ENCODE assay signal across 9 cellular contexts in genomic region chr4:113574636-113575103, GRCh38.
DNase-seq lines count a peak whose midpoint lies in the region; ATAC-seq and TF ChIP-seq lines count a peak whose summit lies in the region.
"Had no signal": no experiment of that assay in that cellular context is flagged by ENCODE, and none has a peak within 500 bp of the region (broad histone marks: within the 10 kb centered on the region; RNA-seq: fewer than 3 reads in every experiment).

No MANE protein-coding gene starts in this region.

- no peaks in the 10 kb centered on the region for H3K9me3 ChIP-seq in right cardiac atrium (ENCODE audit: control insufficient read depth, low read length)
- H3K9me3 ChIP-seq in spleen: peaks cover 0 to 8% (median 0%) of the 10 kb centered on the region in 8 donors

- 26% methylated on average over 1 of the region's 1 CpG for whole genome bisulfite sequencing in right cardiac atrium
- 38 to 69% (median 56%) methylated on average over 1 of the region's 1 CpG for WGBS in spleen, 5 donors

- peaks cover 26% of the 10 kb centered on the region for H3K4me1 Mint-ChIP-seq in activated T-helper 17 cell treated with anti-CD3 and anti-CD28 coated beads, Interleukin-2, amount 50 U/mL, for 72 hours
- peaks cover 17% of the 10 kb centered on the region for H3K4me1 Mint-ChIP-seq in nephron progenitor cell
- peaks cover 48% of the 10 kb centered on the region for H3K4me1 Mint-ChIP-seq in activated CD4-positive, alpha-beta memory T cell treated with anti-CD3 and anti-CD28 coated beads for 36 hours (ENCODE audit: low read depth)

- H3K4me1 ChIP-seq in right cardiac atrium (ENCODE audit: control insufficient read depth, insufficient read depth, low read length) (peaks cover 4% of the 10 kb centered on the region), spleen (peaks cover 3 to 72% (median 22%) of the 10 kb centered on the region in 6 donors)

- POLR2A ChIA-PET in activated CD4-positive, alpha-beta memory T cell treated with anti-CD3 and anti-CD28 coated beads for 36 hours (lab: Charles Lee): no interaction called here

- no peak overlapping the region for H3K27ac Mint-ChIP-seq in activated T-helper 17 cell treated with anti-CD3 and anti-CD28 coated beads, Interleukin-2, amount 50 U/mL, for 72 hours
- no peak overlapping the region for H3K27ac Mint-ChIP-seq in nephron progenitor cell
- no peak overlapping the region for H3K27ac Mint-ChIP-seq in activated CD4-positive, alpha-beta memory T cell treated with anti-CD3 and anti-CD28 coated beads for 36 hours
- H3K27ac Mint-ChIP-seq: activated naive CD4-positive, alpha-beta T cell treated with anti-CD3 and anti-CD28 coated beads, Interleukin-2, amount 50 U/mL, for 72 hours had no signal

- TF ChIP-seq CTCF in HFF-Myc (IDR thresholded peaks at IDR 0.05; ENCODE audit: low read depth, low read length, missing control alignments) (no peak), spleen (IDR thresholded peaks at IDR 0.05 in 8 of 11, conservative IDR thresholded peaks at IDR 0.05 in 3 of 11) (no peak), nephron progenitor cell (IDR thresholded peaks at IDR 0.05) (no peak)

- peak; percentile 50 to 65 for ATAC-seq in right cardiac atrium
- ATAC-seq in activated T-helper 17 cell treated with anti-CD3 and anti-CD28 coated beads, Interleukin-2, amount 50 U/mL, for 72 hours (replicated peaks): no peak
- ATAC-seq: activated naive CD4-positive, alpha-beta T cell treated with anti-CD3 and anti-CD28 coated beads, Interleukin-2, amount 50 U/mL, for 72 hours had no signal

- H3K9me3 Mint-ChIP-seq in activated T-helper 17 cell treated with anti-CD3 and anti-CD28 coated beads, Interleukin-2, amount 50 U/mL, for 72 hours: peaks cover 6% of the 10 kb centered on the region
- H3K9me3 Mint-ChIP-seq in nephron progenitor cell: no peaks in the 10 kb centered on the region
- peaks cover 6% of the 10 kb centered on the region for H3K9me3 Mint-ChIP-seq in activated CD4-positive, alpha-beta memory T cell treated with anti-CD3 and anti-CD28 coated beads for 36 hours

- H3K27ac ChIP-seq in right cardiac atrium (ENCODE audit: low read length) (peak overlapping the region; percentile 37), spleen (peak overlapping the region in 7 of 8 donors; percentile 5 to 64 (median 54))

- H3K27me3 Mint-ChIP-seq in activated T-helper 17 cell treated with anti-CD3 and anti-CD28 coated beads, Interleukin-2, amount 50 U/mL, for 72 hours: no peaks in the 10 kb centered on the region
- H3K27me3 Mint-ChIP-seq in nephron progenitor cell (ENCODE audit: low read depth, poor library complexity): no peaks in the 10 kb centered on the region
- H3K27me3 Mint-ChIP-seq in activated CD4-positive, alpha-beta memory T cell treated with anti-CD3 and anti-CD28 coated beads for 36 hours: no peaks in the 10 kb centered on the region

- no peak overlapping the region for H3K4me3 Mint-ChIP-seq in activated T-helper 17 cell treated with anti-CD3 and anti-CD28 coated beads, Interleukin-2, amount 50 U/mL, for 72 hours
- no peak overlapping the region for H3K4me3 Mint-ChIP-seq in nephron progenitor cell
- no peak overlapping the region for H3K4me3 Mint-ChIP-seq in activated CD4-positive, alpha-beta memory T cell treated with anti-CD3 and anti-CD28 coated beads for 36 hours

- H3K4me3 ChIP-seq in HFF-Myc (replicated peaks; ENCODE audit: low read depth, low read length) (no peak overlapping the region), right cardiac atrium (ENCODE audit: low read length) (no peak overlapping the region), spleen (no peak overlapping the region)

- H3K36me3 ChIP-seq in spleen: no peaks in the 10 kb centered on the region

- CTCF ChIA-PET in activated CD4-positive, alpha-beta memory T cell treated with anti-CD3 and anti-CD28 coated beads for 36 hours (lab: Charles Lee): interaction anchor here (2.5 kb wide), 1 partner anchor 27 kb away, joined by 8 read pairs; no protein-coding TSS in a partner anchor

- H3K36me3 Mint-ChIP-seq in activated T-helper 17 cell treated with anti-CD3 and anti-CD28 coated beads, Interleukin-2, amount 50 U/mL, for 72 hours (ENCODE audit: low read depth): peaks cover 6% of the 10 kb centered on the region
- no peaks in the 10 kb centered on the region for H3K36me3 Mint-ChIP-seq in nephron progenitor cell (ENCODE audit: low read depth)
- H3K36me3 Mint-ChIP-seq in activated CD4-positive, alpha-beta memory T cell treated with anti-CD3 and anti-CD28 coated beads for 36 hours: peaks cover 18% of the 10 kb centered on the region

- H3K27me3 ChIP-seq in right cardiac atrium (ENCODE audit: control insufficient read depth, insufficient read depth) (no peaks in the 10 kb centered on the region), spleen (replicated peaks in 1 of 7) (no peaks in the 10 kb centered on the region)

- TF ChIP-seq POLR2A in spleen (IDR thresholded peaks at IDR 0.05): no peak

- peak; percentile 66 for DNase-seq in HFF-Myc (ENCODE audit: extremely low read depth, low read depth)
- DNase-seq in astrocyte of the hippocampus (ENCODE audit: low read depth, low spot score): peak; percentile 75
- no peak for DNase-seq in right cardiac atrium
- no peak for DNase-seq in spleen
- DNase-seq in nephron progenitor cell: no peak
- DNase-seq in mesenteric fat pad (ENCODE audit: low spot score): no peak
- DNase-seq in activated CD4-positive, alpha-beta memory T cell treated with anti-CD3 and anti-CD28 coated beads for 36 hours: no peak

- intact Hi-C loops in right cardiac atrium (cut with DNase I) (no loop called here), spleen (cut with DNase I; ENCODE audit: low total_unique reads) (no loop called here)
- intact Hi-C loops in activated CD4-positive, alpha-beta memory T cell treated with anti-CD3 and anti-CD28 coated beads for 36 hours (cut with micrococcal nuclease): no loop called here

Comparison
In these comparisons a context has a peak if more than half of its experiments do, and no peak if none do; other contexts are left out.
1. DNase-seq: peak in HFF-Myc (single experiment) and astrocyte of the hippocampus (single experiment); none in right cardiac atrium (0 of 3), spleen (single experiment), nephron progenitor cell (single experiment), mesenteric fat pad (single experiment) and activated CD4-positive, alpha-beta memory T cell treated with anti-CD3 and anti-CD28 coated beads for 36 hours (single experiment).